ENCODE assay signal across 1 cellular context in the genomic region with DNA sequence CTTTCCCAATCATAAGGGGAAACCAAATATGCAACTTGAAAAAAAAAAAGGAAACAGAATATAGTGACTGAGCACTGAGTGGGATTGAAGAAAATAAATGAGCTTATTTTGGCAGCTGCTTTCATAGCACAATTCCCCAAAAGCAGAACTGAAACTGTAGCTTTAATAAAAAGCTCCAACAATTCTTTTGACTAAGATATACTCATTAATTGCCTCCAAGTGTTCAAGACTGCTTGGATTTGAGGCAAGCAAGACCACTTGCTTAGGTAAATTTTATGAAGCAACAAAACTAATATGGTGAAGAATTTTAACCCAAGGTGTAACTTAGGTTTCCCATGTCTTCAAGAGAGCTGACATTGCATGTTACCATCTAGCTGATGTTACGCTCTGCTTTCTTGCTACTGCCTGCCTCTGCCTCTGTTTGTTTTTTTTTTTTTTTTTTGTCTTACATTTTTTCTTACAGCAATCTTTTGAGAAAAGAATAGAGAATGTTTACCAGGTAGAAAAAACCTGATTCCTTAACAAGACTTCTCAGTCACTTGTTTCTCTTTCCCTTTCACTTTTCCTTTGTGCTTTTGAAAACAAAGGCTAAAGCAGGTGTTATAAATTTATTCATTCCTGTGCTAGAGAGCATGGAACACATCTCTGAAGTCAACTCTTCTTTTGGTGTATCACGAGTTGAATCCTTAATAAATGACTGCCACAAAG.
TF ChIP-seq lines count a peak whose summit lies in the region.

No MANE protein-coding gene starts in this region.

TF ChIP-seq in GM12878, 131 proteins besides CTCF, POLR2A, EP300 and RAD21 (continued from another document and continues in another):
- TF ChIP-seq BRCA1 (IDR thresholded peaks at IDR 0.05; ENCODE audit: low read depth, low read length) = no peak
- TF ChIP-seq NFXL1 (IDR thresholded peaks at IDR 0.05; ENCODE audit: borderline replicate concordance) = no peak
- TF ChIP-seq PML (IDR thresholded peaks at IDR 0.05; ENCODE audit: low read length) = peak; percentile 60
- no peak for TF ChIP-seq KLF5 (IDR thresholded peaks at IDR 0.05; ENCODE audit: partially characterized antibody)
- TF ChIP-seq, protein P1, sequence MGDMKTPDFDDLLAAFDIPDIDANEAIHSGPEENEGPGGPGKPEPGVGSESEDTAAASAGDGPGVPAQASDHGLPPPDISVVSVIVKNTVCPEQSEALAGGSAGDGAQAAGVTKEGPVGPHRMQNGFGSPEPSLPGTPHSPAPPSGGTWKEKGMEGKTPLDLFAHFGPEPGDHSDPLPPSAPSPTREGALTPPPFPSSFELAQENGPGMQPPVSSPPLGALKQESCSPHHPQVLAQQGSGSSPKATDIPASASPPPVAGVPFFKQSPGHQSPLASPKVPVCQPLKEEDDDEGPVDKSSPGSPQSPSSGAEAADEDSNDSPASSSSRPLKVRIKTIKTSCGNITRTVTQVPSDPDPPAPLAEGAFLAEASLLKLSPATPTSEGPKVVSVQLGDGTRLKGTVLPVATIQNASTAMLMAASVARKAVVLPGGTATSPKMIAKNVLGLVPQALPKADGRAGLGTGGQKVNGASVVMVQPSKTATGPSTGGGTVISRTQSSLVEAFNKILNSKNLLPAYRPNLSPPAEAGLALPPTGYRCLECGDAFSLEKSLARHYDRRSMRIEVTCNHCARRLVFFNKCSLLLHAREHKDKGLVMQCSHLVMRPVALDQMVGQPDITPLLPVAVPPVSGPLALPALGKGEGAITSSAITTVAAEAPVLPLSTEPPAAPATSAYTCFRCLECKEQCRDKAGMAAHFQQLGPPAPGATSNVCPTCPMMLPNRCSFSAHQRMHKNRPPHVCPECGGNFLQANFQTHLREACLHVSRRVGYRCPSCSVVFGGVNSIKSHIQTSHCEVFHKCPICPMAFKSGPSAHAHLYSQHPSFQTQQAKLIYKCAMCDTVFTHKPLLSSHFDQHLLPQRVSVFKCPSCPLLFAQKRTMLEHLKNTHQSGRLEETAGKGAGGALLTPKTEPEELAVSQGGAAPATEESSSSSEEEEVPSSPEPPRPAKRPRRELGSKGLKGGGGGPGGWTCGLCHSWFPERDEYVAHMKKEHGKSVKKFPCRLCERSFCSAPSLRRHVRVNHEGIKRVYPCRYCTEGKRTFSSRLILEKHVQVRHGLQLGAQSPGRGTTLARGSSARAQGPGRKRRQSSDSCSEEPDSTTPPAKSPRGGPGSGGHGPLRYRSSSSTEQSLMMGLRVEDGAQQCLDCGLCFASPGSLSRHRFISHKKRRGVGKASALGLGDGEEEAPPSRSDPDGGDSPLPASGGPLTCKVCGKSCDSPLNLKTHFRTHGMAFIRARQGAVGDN (IDR thresholded peaks at IDR 0.05) = no peak; the same call in 1 of the 2 replicates
- peak; percentile 93 for TF ChIP-seq MEF2A (IDR thresholded peaks at IDR 0.05; ENCODE audit: insufficient read depth, low read depth, low read length)
- TF ChIP-seq, protein P2, sequence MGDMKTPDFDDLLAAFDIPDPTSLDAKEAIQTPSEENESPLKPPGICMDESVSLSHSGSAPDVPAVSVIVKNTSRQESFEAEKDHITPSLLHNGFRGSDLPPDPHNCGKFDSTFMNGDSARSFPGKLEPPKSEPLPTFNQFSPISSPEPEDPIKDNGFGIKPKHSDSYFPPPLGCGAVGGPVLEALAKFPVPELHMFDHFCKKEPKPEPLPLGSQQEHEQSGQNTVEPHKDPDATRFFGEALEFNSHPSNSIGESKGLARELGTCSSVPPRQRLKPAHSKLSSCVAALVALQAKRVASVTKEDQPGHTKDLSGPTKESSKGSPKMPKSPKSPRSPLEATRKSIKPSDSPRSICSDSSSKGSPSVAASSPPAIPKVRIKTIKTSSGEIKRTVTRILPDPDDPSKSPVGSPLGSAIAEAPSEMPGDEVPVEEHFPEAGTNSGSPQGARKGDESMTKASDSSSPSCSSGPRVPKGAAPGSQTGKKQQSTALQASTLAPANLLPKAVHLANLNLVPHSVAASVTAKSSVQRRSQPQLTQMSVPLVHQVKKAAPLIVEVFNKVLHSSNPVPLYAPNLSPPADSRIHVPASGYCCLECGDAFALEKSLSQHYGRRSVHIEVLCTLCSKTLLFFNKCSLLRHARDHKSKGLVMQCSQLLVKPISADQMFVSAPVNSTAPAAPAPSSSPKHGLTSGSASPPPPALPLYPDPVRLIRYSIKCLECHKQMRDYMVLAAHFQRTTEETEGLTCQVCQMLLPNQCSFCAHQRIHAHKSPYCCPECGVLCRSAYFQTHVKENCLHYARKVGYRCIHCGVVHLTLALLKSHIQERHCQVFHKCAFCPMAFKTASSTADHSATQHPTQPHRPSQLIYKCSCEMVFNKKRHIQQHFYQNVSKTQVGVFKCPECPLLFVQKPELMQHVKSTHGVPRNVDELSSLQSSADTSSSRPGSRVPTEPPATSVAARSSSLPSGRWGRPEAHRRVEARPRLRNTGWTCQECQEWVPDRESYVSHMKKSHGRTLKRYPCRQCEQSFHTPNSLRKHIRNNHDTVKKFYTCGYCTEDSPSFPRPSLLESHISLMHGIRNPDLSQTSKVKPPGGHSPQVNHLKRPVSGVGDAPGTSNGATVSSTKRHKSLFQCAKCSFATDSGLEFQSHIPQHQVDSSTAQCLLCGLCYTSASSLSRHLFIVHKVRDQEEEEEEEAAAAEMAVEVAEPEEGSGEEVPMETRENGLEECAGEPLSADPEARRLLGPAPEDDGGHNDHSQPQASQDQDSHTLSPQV (IDR thresholded peaks at IDR 0.05) = 0 out of 2 replicates have a peak, but pooled peaks have one; percentile 43
- TF ChIP-seq RFX5 (IDR thresholded peaks at IDR 0.05; ENCODE audit: low read depth, low read length) = no peak
- TF ChIP-seq POLR2AphosphoS2 (IDR thresholded peaks at IDR 0.05; ENCODE audit: low read depth, low read length) = no peak
- TF ChIP-seq, protein P3, sequence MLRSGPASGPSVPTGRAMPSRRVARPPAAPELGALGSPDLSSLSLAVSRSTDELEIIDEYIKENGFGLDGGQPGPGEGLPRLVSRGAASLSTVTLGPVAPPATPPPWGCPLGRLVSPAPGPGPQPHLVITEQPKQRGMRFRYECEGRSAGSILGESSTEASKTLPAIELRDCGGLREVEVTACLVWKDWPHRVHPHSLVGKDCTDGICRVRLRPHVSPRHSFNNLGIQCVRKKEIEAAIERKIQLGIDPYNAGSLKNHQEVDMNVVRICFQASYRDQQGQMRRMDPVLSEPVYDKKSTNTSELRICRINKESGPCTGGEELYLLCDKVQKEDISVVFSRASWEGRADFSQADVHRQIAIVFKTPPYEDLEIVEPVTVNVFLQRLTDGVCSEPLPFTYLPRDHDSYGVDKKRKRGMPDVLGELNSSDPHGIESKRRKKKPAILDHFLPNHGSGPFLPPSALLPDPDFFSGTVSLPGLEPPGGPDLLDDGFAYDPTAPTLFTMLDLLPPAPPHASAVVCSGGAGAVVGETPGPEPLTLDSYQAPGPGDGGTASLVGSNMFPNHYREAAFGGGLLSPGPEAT (IDR thresholded peaks at IDR 0.05; ENCODE audit: low read depth) = peak; percentile 86
- TF ChIP-seq RB1 (IDR thresholded peaks at IDR 0.05; ENCODE audit: borderline replicate concordance) = no peak
- TF ChIP-seq TAF1 (IDR thresholded peaks at IDR 0.05; ENCODE audit: borderline replicate concordance, low read depth, low read length) = no peak
- TF ChIP-seq, protein P4, sequence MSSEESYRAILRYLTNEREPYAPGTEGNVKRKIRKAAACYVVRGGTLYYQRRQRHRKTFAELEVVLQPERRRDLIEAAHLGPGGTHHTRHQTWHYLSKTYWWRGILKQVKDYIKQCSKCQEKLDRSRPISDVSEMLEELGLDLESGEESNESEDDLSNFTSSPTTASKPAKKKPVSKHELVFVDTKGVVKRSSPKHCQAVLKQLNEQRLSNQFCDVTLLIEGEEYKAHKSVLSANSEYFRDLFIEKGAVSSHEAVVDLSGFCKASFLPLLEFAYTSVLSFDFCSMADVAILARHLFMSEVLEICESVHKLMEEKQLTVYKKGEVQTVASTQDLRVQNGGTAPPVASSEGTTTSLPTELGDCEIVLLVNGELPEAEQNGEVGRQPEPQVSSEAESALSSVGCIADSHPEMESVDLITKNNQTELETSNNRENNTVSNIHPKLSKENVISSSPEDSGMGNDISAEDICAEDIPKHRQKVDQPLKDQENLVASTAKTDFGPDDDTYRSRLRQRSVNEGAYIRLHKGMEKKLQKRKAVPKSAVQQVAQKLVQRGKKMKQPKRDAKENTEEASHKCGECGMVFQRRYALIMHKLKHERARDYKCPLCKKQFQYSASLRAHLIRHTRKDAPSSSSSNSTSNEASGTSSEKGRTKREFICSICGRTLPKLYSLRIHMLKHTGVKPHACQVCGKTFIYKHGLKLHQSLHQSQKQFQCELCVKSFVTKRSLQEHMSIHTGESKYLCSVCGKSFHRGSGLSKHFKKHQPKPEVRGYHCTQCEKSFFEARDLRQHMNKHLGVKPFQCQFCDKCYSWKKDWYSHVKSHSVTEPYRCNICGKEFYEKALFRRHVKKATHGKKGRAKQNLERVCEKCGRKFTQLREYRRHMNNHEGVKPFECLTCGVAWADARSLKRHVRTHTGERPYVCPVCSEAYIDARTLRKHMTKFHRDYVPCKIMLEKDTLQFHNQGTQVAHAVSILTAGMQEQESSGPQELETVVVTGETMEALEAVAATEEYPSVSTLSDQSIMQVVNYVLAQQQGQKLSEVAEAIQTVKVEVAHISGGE (CRISPR knock-in tag; IDR thresholded peaks at IDR 0.05) = no peak
- no peak for TF ChIP-seq SIN3A (IDR thresholded peaks at IDR 0.05; ENCODE audit: low read depth, low read length)
- no peak for TF ChIP-seq MXI1 (IDR thresholded peaks at IDR 0.05; ENCODE audit: low read depth, low read length)
- no peak for TF ChIP-seq NRF1 (conservative IDR thresholded peaks at IDR 0.05; ENCODE audit: low read depth, low read length)
- TF ChIP-seq IRF4 (IDR thresholded peaks at IDR 0.05; ENCODE audit: low read depth, low read length) = peak; percentile 95
- no peak for TF ChIP-seq FOS (IDR thresholded peaks at IDR 0.05; ENCODE audit: borderline replicate concordance, extremely low read depth, insufficient read length)
- TF ChIP-seq, protein P5, sequence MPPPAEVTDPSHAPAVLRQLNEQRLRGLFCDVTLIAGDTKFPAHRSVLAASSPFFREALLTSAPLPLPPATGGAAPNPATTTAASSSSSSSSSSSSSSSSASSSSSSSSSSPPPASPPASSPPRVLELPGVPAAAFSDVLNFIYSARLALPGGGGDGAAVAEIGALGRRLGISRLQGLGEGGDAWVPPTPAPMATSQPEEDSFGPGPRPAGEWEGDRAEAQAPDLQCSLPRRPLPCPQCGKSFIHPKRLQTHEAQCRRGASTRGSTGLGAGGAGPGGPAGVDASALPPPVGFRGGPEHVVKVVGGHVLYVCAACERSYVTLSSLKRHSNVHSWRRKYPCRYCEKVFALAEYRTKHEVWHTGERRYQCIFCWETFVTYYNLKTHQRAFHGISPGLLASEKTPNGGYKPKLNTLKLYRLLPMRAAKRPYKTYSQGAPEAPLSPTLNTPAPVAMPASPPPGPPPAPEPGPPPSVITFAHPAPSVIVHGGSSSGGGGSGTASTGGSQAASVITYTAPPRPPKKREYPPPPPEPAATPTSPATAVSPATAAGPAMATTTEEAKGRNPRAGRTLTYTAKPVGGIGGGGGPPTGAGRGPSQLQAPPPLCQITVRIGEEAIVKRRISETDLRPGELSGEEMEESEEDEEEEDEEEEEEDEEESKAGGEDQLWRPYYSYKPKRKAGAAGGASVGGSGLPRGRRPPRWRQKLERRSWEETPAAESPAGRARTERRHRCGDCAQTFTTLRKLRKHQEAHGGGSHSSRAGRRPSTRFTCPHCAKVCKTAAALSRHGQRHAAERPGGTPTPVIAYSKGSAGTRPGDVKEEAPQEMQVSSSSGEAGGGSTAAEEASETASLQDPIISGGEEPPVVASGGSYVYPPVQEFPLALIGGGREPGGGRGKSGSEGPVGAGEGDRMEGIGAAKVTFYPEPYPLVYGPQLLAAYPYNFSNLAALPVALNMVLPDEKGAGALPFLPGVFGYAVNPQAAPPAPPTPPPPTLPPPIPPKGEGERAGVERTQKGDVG (CRISPR knock-in tag; IDR thresholded peaks at IDR 0.05) = no peak
- no peak for TF ChIP-seq WRNIP1 (IDR thresholded peaks at IDR 0.05; ENCODE audit: borderline replicate concordance, low read depth, low read length)
- TF ChIP-seq SRF (IDR thresholded peaks at IDR 0.05; ENCODE audit: low read depth in 2 of 2, low read length in 2 of 2) = no peak
- no peak for TF ChIP-seq CBFB (IDR thresholded peaks at IDR 0.05; ENCODE audit: low read depth)
- no peak for TF ChIP-seq ESRRA (IDR thresholded peaks at IDR 0.05; ENCODE audit: low read length)
- no peak for TF ChIP-seq SIX5 (IDR thresholded peaks at IDR 0.05; ENCODE audit: low read depth, low read length, severe bottlenecking)
- peak in 1 of 2 experiments; percentile 73; a peak in 1 of 4 replicates for TF ChIP-seq CEBPB (IDR thresholded peaks at IDR 0.05; ENCODE audit: borderline replicate concordance in 1 of 2, low read depth in 2 of 2, low read length in 2 of 2)
- no peak for TF ChIP-seq SUPT20H (IDR thresholded peaks at IDR 0.05; ENCODE audit: borderline replicate concordance, control insufficient read depth, low read depth, low read length)
- peak; percentile 72; the same call in 1 of the 2 replicates for TF ChIP-seq MTA3 (IDR thresholded peaks at IDR 0.05; ENCODE audit: borderline replicate concordance, low read length)
- TF ChIP-seq TBL1XR1 (IDR thresholded peaks at IDR 0.05; ENCODE audit: low read depth, low read length) = no peak
- TF ChIP-seq CBX5 (IDR thresholded peaks at IDR 0.05; ENCODE audit: low read depth) = peak; percentile 80; the same call in 1 of the 2 replicates
- peak; percentile 97 for TF ChIP-seq MTA2 (IDR thresholded peaks at IDR 0.05; ENCODE audit: low read depth)
- TF ChIP-seq CHD1 (IDR thresholded peaks at IDR 0.05; ENCODE audit: low read depth, low read length) = no peak
- no peak for TF ChIP-seq POLR2AphosphoS5 (IDR thresholded peaks at IDR 0.05; ENCODE audit: low read length)
- TF ChIP-seq, protein P6, sequence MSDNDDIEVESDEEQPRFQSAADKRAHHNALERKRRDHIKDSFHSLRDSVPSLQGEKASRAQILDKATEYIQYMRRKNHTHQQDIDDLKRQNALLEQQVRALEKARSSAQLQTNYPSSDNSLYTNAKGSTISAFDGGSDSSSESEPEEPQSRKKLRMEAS (IDR thresholded peaks at IDR 0.05; ENCODE audit: low read depth, low read length) = no peak
- TF ChIP-seq KAT2A (conservative IDR thresholded peaks at IDR 0.05; ENCODE audit: control insufficient read depth, low read depth, low read length) = no peak
- no peak for TF ChIP-seq GABPA (IDR thresholded peaks at IDR 0.05; ENCODE audit: low read depth)
- peak; percentile 59; the same call in 1 of the 2 replicates for TF ChIP-seq CREM (IDR thresholded peaks at IDR 0.05; ENCODE audit: low read depth)
- TF ChIP-seq RBBP5 (conservative IDR thresholded peaks at IDR 0.05) = no peak
- TF ChIP-seq FOXM1 (IDR thresholded peaks at IDR 0.05; ENCODE audit: low read depth, low read length) = peak; percentile 90; the same call in 1 of the 2 replicates
- TF ChIP-seq GATAD2B (conservative IDR thresholded peaks at IDR 0.05; ENCODE audit: low read depth) = no peak
- no peak for TF ChIP-seq LARP7 (IDR thresholded peaks at IDR 0.05)
- peak; percentile 70 for TF ChIP-seq MEF2B (IDR thresholded peaks at IDR 0.05; ENCODE audit: partially characterized antibody, poor library complexity, severe bottlenecking)
